Comparison of ENCODE assay signal across 13 cellular contexts in the genomic region with DNA sequence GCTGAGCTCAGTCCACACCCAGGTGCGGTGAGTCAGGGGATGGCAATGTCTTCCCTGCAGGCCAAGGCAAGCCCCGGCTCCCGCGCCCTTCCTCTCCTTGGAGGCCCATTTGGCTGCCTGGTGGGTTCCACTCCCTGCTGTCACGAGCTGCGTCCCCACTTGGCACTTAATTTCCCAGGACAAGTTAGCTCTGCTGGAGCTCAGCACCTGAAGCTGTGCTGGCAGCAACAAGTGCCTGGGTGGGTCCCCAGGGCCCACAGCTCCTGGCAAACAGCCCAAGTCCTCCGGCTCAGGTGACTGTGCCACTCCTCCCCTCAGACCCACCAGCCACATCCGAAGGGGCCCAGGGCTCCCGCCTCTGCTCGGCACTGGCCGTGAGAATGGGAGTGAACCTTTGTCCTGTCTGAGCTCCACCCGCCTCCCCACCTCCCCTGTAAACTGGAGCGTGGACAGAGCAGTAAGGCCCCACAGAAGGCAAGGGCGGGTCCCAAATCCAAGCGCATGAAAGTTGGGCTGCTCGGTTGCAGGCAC. TPM values are rescaled to one million over a fixed set of nuclear protein-coding genes. Genes with fewer than 3 reads are reported as not detected.
A peak's percentile ranks its signal among the peaks of the same experiment; 100 is the strongest.
DNase-seq lines count a peak whose midpoint lies in the region; ATAC-seq and TF ChIP-seq lines count a peak whose summit lies in the region.
"Had no signal": no experiment of that assay in that cellular context is flagged by ENCODE, and none has a peak within 500 bp of the region (broad histone marks: within the 10 kb centered on the region; RNA-seq: fewer than 3 reads in every experiment).

No MANE protein-coding gene starts in this region.

- H3K27ac ChIP-seq in C4-2B = peak overlapping the region; percentile 1; the same call in 1 of the 2 replicates
- H3K27ac ChIP-seq: HL-60, VCaP had no signal

- H3K27ac Mint-ChIP-seq in central memory CD8-positive, alpha-beta T cell (ENCODE audit: low read depth) = peak overlapping the region; percentile 22
- peak overlapping the region; percentile 86 for H3K27ac Mint-ChIP-seq in mesothelial cell of epicardium

- intact Hi-C loops in sciatic nerve (cut with DNase I) = no loop called here

- H3K9me3 Mint-ChIP-seq in central memory CD8-positive, alpha-beta T cell = peaks cover 6% of the 10 kb centered on the region
- peaks cover 10% of the 10 kb centered on the region for H3K9me3 Mint-ChIP-seq in mesothelial cell of epicardium

- ATAC-seq in central memory CD8-positive, alpha-beta T cell (replicated peaks; ENCODE audit: extremely low read depth, poor library complexity, severe bottlenecking) = no peak
- no peak for ATAC-seq in HG03521 (IDR thresholded peaks at IDR 0.05; ENCODE audit: unreplicated experiment)
- no peak for ATAC-seq in sciatic nerve

- H3K36me3 Mint-ChIP-seq in central memory CD8-positive, alpha-beta T cell (ENCODE audit: insufficient read depth) = no peaks in the 10 kb centered on the region
- H3K36me3 Mint-ChIP-seq in mesothelial cell of epicardium = peaks cover 21% of the 10 kb centered on the region

- H3K4me1 Mint-ChIP-seq in central memory CD8-positive, alpha-beta T cell = no peaks in the 10 kb centered on the region
- H3K4me1 Mint-ChIP-seq in mesothelial cell of epicardium = peaks cover 3% of the 10 kb centered on the region

- no peak for TF ChIP-seq CTCF in C4-2B (conservative IDR thresholded peaks at IDR 0.05)
- no peak for TF ChIP-seq CTCF in mesothelial cell of epicardium (IDR thresholded peaks at IDR 0.05; ENCODE audit: unreplicated experiment)

- no peak overlapping the region for H3K4me3 Mint-ChIP-seq in central memory CD8-positive, alpha-beta T cell
- H3K4me3 Mint-ChIP-seq in mesothelial cell of epicardium = no peak overlapping the region

- H3K27me3 Mint-ChIP-seq in central memory CD8-positive, alpha-beta T cell = no peaks in the 10 kb centered on the region
- no peaks in the 10 kb centered on the region for H3K27me3 Mint-ChIP-seq in mesothelial cell of epicardium (ENCODE audit: low read depth)

- DNase-seq in LoVo (ENCODE audit: low spot score) (peak; percentile 93), mesothelial cell of epicardium (ENCODE audit: low spot score in 2 of 2, unreplicated experiment in 2 of 2) (no peak), H4 (ENCODE audit: low spot score) (no peak), sciatic nerve (ENCODE audit: low spot score) (no peak)
- no peak for DNase-seq in central memory CD8-positive, alpha-beta T cell (ENCODE audit: low spot score in 2 of 2)
- no peak for DNase-seq in activated CD8-positive, alpha-beta memory T cell treated with anti-CD3 and anti-CD28 coated beads, Interleukin-2, amount 50 U/mL, for 48 hours
- DNase-seq: activated gamma-delta T cell treated with Interleukin-2 at 50 U/mL for 16 hours; effector CD4-positive, alpha-beta T cell; NCI-H524 treated with DMSO at 0.1 percent for 48 hours had no signal

RNA-seq across cellular contexts. Expression of a gene that starts 16.9 kb away (rescaled TPM):
- total RNA-seq in mesothelial cell of epicardium (571 to 618 TPM (median 601 TPM) in 3 replicates), sciatic nerve (232 TPM)
- total RNA-seq in H4 (2014; rRNA removed; shearing (Covaris generic)) = 4.4 and 4.5 TPM in 2 replicates

RNA-seq across cellular contexts. Expression of a gene that starts 36.7 kb away (rescaled TPM):
- total RNA-seq in mesothelial cell of epicardium (1,089 to 1,145 TPM (median 1,126 TPM) in 3 replicates), sciatic nerve (986 TPM)
- 2,095 and 2,204 TPM in 2 replicates for total RNA-seq in H4 (2014; rRNA removed; shearing (Covaris generic))

RNA-seq across cellular contexts. Expression of a gene that starts 47.4 kb away (rescaled TPM):
- total RNA-seq in mesothelial cell of epicardium (58.8 to 60.8 TPM (median 59.0 TPM) in 3 replicates), sciatic nerve (47.5 TPM)
- 180 and 203 TPM in 2 replicates for total RNA-seq in H4 (2014; rRNA removed; shearing (Covaris generic))

RNA-seq across cellular contexts. Expression of a gene that starts 56.9 kb away (rescaled TPM):
- total RNA-seq in mesothelial cell of epicardium = 22.8 to 23.7 TPM (median 23.6 TPM) in 3 replicates
- total RNA-seq in H4 (2014; rRNA removed; shearing (Covaris generic)) = 2.4 and 4.8 TPM in 2 replicates
- 4.5 TPM for total RNA-seq in sciatic nerve

Comparison
In these comparisons a context has a peak if more than half of its experiments do, and no peak if none do; other contexts are left out.
1. RNA of a gene that starts 16.9 kb away (total RNA-seq): 571 to 618 TPM in mesothelial cell of epicardium and 232 TPM in sciatic nerve (single experiment); 4.4 to 4.5 TPM in H4; every median in the first group is over 10 times any median in the second.